In the genomic region with DNA sequence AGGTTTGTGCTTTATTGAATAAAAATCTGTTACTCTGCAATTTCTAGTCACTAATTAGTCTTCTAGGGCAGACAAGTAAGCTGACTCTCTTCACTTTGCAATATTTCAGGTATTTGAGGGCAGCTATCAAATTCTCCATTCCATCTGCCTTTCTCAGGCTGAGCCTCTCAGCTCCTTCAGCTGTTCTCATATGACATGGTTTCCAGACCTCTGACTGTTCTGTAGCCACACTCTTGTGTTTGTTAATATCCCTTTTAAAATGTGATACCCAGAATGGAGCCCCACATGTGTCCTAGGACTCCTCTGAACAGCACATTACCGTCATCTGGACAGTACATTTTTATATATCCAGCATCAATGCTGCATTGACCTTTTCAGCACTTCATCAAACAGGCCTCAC, we compare ENCODE assay signal across 37 cellular contexts.
"Had no signal": no experiment of that assay in that cellular context is flagged by ENCODE, and none has a peak within 500 bp of the region (broad histone marks: within the 10 kb centered on the region; RNA-seq: fewer than 3 reads in every experiment).

No MANE protein-coding gene starts in this region.

- H3K9me3 ChIP-seq: breast epithelium, esophagus muscularis mucosa, heart left ventricle, neutrophil, right lobe of liver, stomach, suprapubic skin, tibial artery, upper lobe of right lung had no signal

- H3K4me3 ChIP-seq: breast epithelium, esophagus muscularis mucosa, heart left ventricle, right lobe of liver, stomach, suprapubic skin, tibial artery, upper lobe of right lung had no signal

- H3K4me3 Mint-ChIP-seq: activated CD4-positive, alpha-beta memory T cell treated with anti-CD3 and anti-CD28 coated beads, Interleukin-2, amount 10 ng/mL, durations not matched to agents 7 days and 5 days; activated CD4-positive, alpha-beta T cell treated with anti-CD3 and anti-CD28 coated beads, Interleukin-2, amount 10 ng/mL, durations not matched to agents 7 days and 5 days; activated T-cell treated with anti-CD3 and anti-CD28 coated beads, Interleukin-2, amount 50 U/mL, for 24 hours; activated T-helper 17 cell treated with anti-CD3 and anti-CD28 coated beads, Interleukin-2, amount 50 U/mL, for 72 hours; dendritic cell treated with granulocyte-macrophage colony-stimulating factor and Interleukin-4, amounts not matched to agents 40 ng/mL and 50 ng/mL, for 4 days; immature natural killer cell; memory B cell; nephron progenitor cell; stimulated activated memory B cell treated with anti-CD40 and anti-IgM and Interleukin-4, amounts not matched to agents 10 μg/mL and 1 μg/mL and 100 μg/mL, for 72 hours; T-helper 17 cell; WTC11 had no signal

- H3K36me3 ChIP-seq: breast epithelium, esophagus muscularis mucosa, heart left ventricle, neutrophil, right lobe of liver, stomach, suprapubic skin, tibial artery, upper lobe of right lung had no signal

- H3K4me1 Mint-ChIP-seq: activated T-helper 17 cell treated with anti-CD3 and anti-CD28 coated beads, Interleukin-2, amount 50 U/mL, for 72 hours; nephron progenitor cell; T-helper 17 cell had no signal

- H3K27ac Mint-ChIP-seq: activated CD4-positive, alpha-beta memory T cell treated with anti-CD3 and anti-CD28 coated beads, Interleukin-2, amount 10 ng/mL, durations not matched to agents 7 days and 5 days; activated CD4-positive, alpha-beta T cell treated with anti-CD3 and anti-CD28 coated beads, Interleukin-2, amount 10 ng/mL, durations not matched to agents 7 days and 5 days; activated T-helper 17 cell treated with anti-CD3 and anti-CD28 coated beads, Interleukin-2, amount 50 U/mL, for 72 hours; dendritic cell treated with granulocyte-macrophage colony-stimulating factor and Interleukin-4, amounts not matched to agents 40 ng/mL and 50 ng/mL, for 4 days; immature natural killer cell; memory B cell; nephron progenitor cell; progenitor cell of endocrine pancreas; stimulated activated memory B cell treated with anti-CD40 and anti-IgM and Interleukin-4, amounts not matched to agents 10 μg/mL and 1 μg/mL and 100 μg/mL, for 72 hours; T-helper 17 cell; WTC11 had no signal

- FAIRE-seq: kidney, small intestine had no signal

- H3K4me1 ChIP-seq: breast epithelium, esophagus muscularis mucosa, stomach, suprapubic skin, tibial artery, upper lobe of right lung had no signal

- H3K9me3 Mint-ChIP-seq: activated CD4-positive, alpha-beta memory T cell treated with anti-CD3 and anti-CD28 coated beads, Interleukin-2, amount 10 ng/mL, durations not matched to agents 7 days and 5 days; activated CD4-positive, alpha-beta T cell treated with anti-CD3 and anti-CD28 coated beads, Interleukin-2, amount 10 ng/mL, durations not matched to agents 7 days and 5 days; activated T-cell treated with anti-CD3 and anti-CD28 coated beads, Interleukin-2, amount 50 U/mL, for 24 hours; activated T-helper 17 cell treated with anti-CD3 and anti-CD28 coated beads, Interleukin-2, amount 50 U/mL, for 72 hours; dendritic cell treated with granulocyte-macrophage colony-stimulating factor and Interleukin-4, amounts not matched to agents 40 ng/mL and 50 ng/mL, for 4 days; immature natural killer cell; memory B cell; nephron progenitor cell; stimulated activated memory B cell treated with anti-CD40 and anti-IgM and Interleukin-4, amounts not matched to agents 10 μg/mL and 1 μg/mL and 100 μg/mL, for 72 hours; WTC11 had no signal

- H3K36me3 Mint-ChIP-seq: immature natural killer cell; memory B cell; stimulated activated memory B cell treated with anti-CD40 and anti-IgM and Interleukin-4, amounts not matched to agents 10 μg/mL and 1 μg/mL and 100 μg/mL, for 72 hours; WTC11 had no signal

- H3K27me3 Mint-ChIP-seq: progenitor cell of endocrine pancreas; stimulated activated memory B cell treated with anti-CD40 and anti-IgM and Interleukin-4, amounts not matched to agents 10 μg/mL and 1 μg/mL and 100 μg/mL, for 72 hours had no signal

- H3K27me3 ChIP-seq: breast epithelium, esophagus muscularis mucosa, heart left ventricle, neutrophil, right lobe of liver, stomach, suprapubic skin, tibial artery, upper lobe of right lung had no signal

- H3K27ac ChIP-seq: breast epithelium, esophagus muscularis mucosa, foreskin keratinocyte, heart left ventricle, neutrophil, right lobe of liver, stomach, suprapubic skin, tibial artery, upper lobe of right lung had no signal

- DNase-seq: activated CD4-positive, alpha-beta memory T cell treated with anti-CD3 and anti-CD28 coated beads, Interleukin-2, amount 10 ng/mL, durations not matched to agents 7 days and 5 days; activated CD4-positive, alpha-beta T cell treated with anti-CD3 and anti-CD28 coated beads for 1 hour; activated CD4-positive, alpha-beta T cell treated with anti-CD3 and anti-CD28 coated beads, Interleukin-2, amount 10 ng/mL, durations not matched to agents 7 days and 5 days; activated CD8-positive, alpha-beta memory T cell treated with anti-CD3 and anti-CD28 coated beads, Interleukin-2, amount 50 U/mL, for 48 hours; activated gamma-delta T cell treated with Interleukin-2 at 50 U/mL for 16 hours; activated naive CD4-positive, alpha-beta T cell treated with anti-CD3 and anti-CD28 coated beads, Interleukin-2, amount 50 U/mL, for 16 hours; activated T-cell treated with anti-CD3 and anti-CD28 coated beads, Interleukin-2, amount 50 U/mL, for 24 hours; amygdala; central memory CD4-positive, alpha-beta T cell; effector CD4-positive, alpha-beta T cell; foreskin keratinocyte; heart left ventricle; hypothalamus; immature natural killer cell; kidney; left colon; nephron progenitor cell; right lobe of liver; small intestine; stimulated activated CD4-positive, alpha-beta T cell treated with anti-CD3 and anti-CD28 coated beads, Interleukin-1b, Interleukin-23, amount 100 ng/mL, for 48 hours; stimulated activated CD4-positive, alpha-beta T cell treated with anti-CD3 and anti-CD28 coated beads, Interleukin-4, amount 100 ng/mL, for 4 hours; stimulated activated CD8-positive, alpha-beta memory T cell treated with anti-CD3 and anti-CD28 coated beads, Interleukin-4, amount 100 ng/mL, for 48 hours; stomach; T-helper 17 cell; T1000; tibial artery; upper lobe of right lung had no signal

- ATAC-seq: activated T-helper 17 cell treated with anti-CD3 and anti-CD28 coated beads, Interleukin-2, amount 50 U/mL, for 72 hours; foreskin keratinocyte; heart left ventricle; left colon; right lobe of liver; stimulated activated memory B cell treated with anti-CD40 and anti-IgM and Interleukin-4, amounts not matched to agents 10 μg/mL and 1 μg/mL and 100 μg/mL, for 72 hours; T-helper 17 cell; upper lobe of right lung; WTC11 had no signal
